In the genomic region with DNA sequence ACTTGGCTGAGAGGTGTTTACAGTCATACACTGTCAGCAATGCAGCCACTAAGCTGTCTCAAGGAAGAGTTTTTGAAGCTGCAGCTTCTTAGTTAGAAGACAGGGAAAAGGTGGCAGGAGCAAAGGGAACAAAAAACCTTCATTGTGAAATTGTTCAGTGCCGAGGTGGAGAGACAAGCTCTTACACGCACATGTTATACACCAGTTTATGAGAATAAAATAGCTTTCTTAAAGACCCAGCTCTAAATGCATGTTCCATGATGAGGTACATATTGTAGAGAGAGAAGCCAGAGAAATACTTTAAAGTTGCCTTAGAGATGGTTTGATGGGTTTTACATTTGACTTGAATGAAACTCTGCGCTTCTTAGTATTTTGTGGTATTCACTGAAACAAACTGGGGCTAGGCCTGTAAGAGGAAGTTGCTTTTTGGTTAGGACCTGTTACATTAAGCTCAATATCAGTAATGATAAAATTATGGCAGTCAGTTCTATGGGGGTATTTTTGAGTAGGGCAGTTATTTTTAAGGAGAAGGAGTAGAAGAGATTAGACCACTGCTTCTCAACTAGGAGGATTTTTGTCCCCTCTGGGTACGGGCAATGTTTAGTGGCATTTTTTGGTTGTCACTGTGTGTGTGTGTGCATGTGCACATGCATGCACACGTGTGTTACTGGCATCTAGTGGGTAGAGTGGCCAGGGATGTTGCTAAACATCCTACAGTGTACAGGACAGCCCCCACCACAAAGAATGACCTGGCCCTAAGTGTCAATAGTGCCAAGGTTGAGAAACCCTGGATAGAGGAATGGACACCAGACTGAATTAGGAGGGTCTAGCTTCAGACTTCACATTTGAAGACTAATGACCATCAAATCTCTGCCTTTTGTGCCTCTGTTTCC, we compare ENCODE assay signal across 13 cellular contexts. TPM values are rescaled to one million over a fixed set of nuclear protein-coding genes. Genes with fewer than 3 reads are reported as not detected.
DNase-seq lines count a peak whose midpoint lies in the region; ATAC-seq, FAIRE-seq and TF ChIP-seq lines count a peak whose summit lies in the region.
"Had no signal": no experiment of that assay in that cellular context is flagged by ENCODE, and none has a peak within 500 bp of the region (broad histone marks: within the 10 kb centered on the region; RNA-seq: fewer than 3 reads in every experiment).

No MANE protein-coding gene starts in this region.

- no peaks in the 10 kb centered on the region for H3K27me3 Mint-ChIP-seq in activated naive CD4-positive, alpha-beta T cell treated with anti-CD3 and anti-CD28 coated beads, Interleukin-2, amount 10 ng/mL, durations not matched to agents 7 days and 5 days
- H3K27me3 Mint-ChIP-seq in activated naive CD4-positive, alpha-beta T cell treated with anti-CD3 and anti-CD28 coated beads for 36 hours (ENCODE audit: low read depth), result no peaks in the 10 kb centered on the region
- no peaks in the 10 kb centered on the region for H3K27me3 Mint-ChIP-seq in activated CD8-positive, alpha-beta T cell treated with anti-CD3 and anti-CD28 coated beads, Interleukin-2, amount 10 ng/mL, durations not matched to agents 7 days and 5 days (ENCODE audit: low read depth)

- TF ChIP-seq CTCF in kidney (IDR thresholded peaks at IDR 0.05; ENCODE audit: borderline replicate concordance, extremely low read depth, insufficient read depth) (no peak), transverse colon (IDR thresholded peaks at IDR 0.05) (no peak)

- no peak for TF ChIP-seq POLR2A in transverse colon (IDR thresholded peaks at IDR 0.05)

- no peak for FAIRE-seq in kidney (lab: Jason Lieb, UNC)
- FAIRE-seq: G401.6 had no signal

- CTCF ChIA-PET in activated naive CD4-positive, alpha-beta T cell treated with anti-CD3 and anti-CD28 coated beads, Interleukin-2, amount 10 ng/mL, durations not matched to agents 7 days and 5 days (lab: Charles Lee), result interaction anchor here (1.0 to 2.8 kb wide), 2 partner anchors 10 to 50 kb away, joined by 4 to 14 read pairs; partner anchors contain the start of gene NEDD9
- CTCF ChIA-PET in activated naive CD4-positive, alpha-beta T cell treated with anti-CD3 and anti-CD28 coated beads for 36 hours (lab: Charles Lee), result interaction anchor here (0.9 to 2.3 kb wide), 2 partner anchors 33 to 273 kb away, joined by 3 to 11 read pairs; no protein-coding TSS in a partner anchor
- CTCF ChIA-PET in activated CD8-positive, alpha-beta T cell treated with anti-CD3 and anti-CD28 coated beads, Interleukin-2, amount 10 ng/mL, durations not matched to agents 7 days and 5 days (lab: Charles Lee), result interaction anchor here (0.7 to 4.9 kb wide), 15 partner anchors 9 to 274 kb away, joined by 3 to 29 read pairs (median 5); partner anchors contain the start of gene NEDD9

- H3K9me3 Mint-ChIP-seq in activated naive CD4-positive, alpha-beta T cell treated with anti-CD3 and anti-CD28 coated beads, Interleukin-2, amount 10 ng/mL, durations not matched to agents 7 days and 5 days, result peaks cover 10% of the 10 kb centered on the region
- peaks cover 2% of the 10 kb centered on the region for H3K9me3 Mint-ChIP-seq in activated naive CD4-positive, alpha-beta T cell treated with anti-CD3 and anti-CD28 coated beads for 36 hours
- H3K9me3 Mint-ChIP-seq in activated CD8-positive, alpha-beta T cell treated with anti-CD3 and anti-CD28 coated beads, Interleukin-2, amount 10 ng/mL, durations not matched to agents 7 days and 5 days (ENCODE audit: insufficient read depth), result no peaks in the 10 kb centered on the region

- DNase-seq in activated naive CD4-positive, alpha-beta T cell treated with anti-CD3 and anti-CD28 coated beads, Interleukin-2, amount 10 ng/mL, durations not matched to agents 7 days and 5 days, result no peak
- no peak for DNase-seq in activated naive CD4-positive, alpha-beta T cell treated with anti-CD3 and anti-CD28 coated beads for 36 hours
- DNase-seq in activated CD8-positive, alpha-beta T cell treated with anti-CD3 and anti-CD28 coated beads, Interleukin-2, amount 10 ng/mL, durations not matched to agents 7 days and 5 days, result no peak
- DNase-seq in kidney (no peak), transverse colon (no peak), hypothalamus (lab: John Stamatoyannopoulos, UW) (no peak), HPDE6-E6E7 (ENCODE audit: extremely low spot score) (no peak), NCI-H128 (lab: John Stamatoyannopoulos, UW; ENCODE audit: unreplicated experiment) (no peak)
- DNase-seq: activated naive CD4-positive, alpha-beta T cell; NCI-H1092; NK-92 treated with Interleukin-12 subunit alpha and Interleukin-12 subunit beta, amount 100 ng/mL, for 24 hours had no signal

- H3K36me3 Mint-ChIP-seq in activated naive CD4-positive, alpha-beta T cell treated with anti-CD3 and anti-CD28 coated beads, Interleukin-2, amount 10 ng/mL, durations not matched to agents 7 days and 5 days, result peaks cover 57% of the 10 kb centered on the region
- peaks cover 2% of the 10 kb centered on the region for H3K36me3 Mint-ChIP-seq in activated naive CD4-positive, alpha-beta T cell treated with anti-CD3 and anti-CD28 coated beads for 36 hours (ENCODE audit: low read depth)
- peaks cover 85% of the 10 kb centered on the region for H3K36me3 Mint-ChIP-seq in activated CD8-positive, alpha-beta T cell treated with anti-CD3 and anti-CD28 coated beads, Interleukin-2, amount 10 ng/mL, durations not matched to agents 7 days and 5 days (ENCODE audit: low read depth)

- peak overlapping the region; percentile 32 for H3K4me3 Mint-ChIP-seq in activated naive CD4-positive, alpha-beta T cell treated with anti-CD3 and anti-CD28 coated beads, Interleukin-2, amount 10 ng/mL, durations not matched to agents 7 days and 5 days
- no peak overlapping the region for H3K4me3 Mint-ChIP-seq in activated naive CD4-positive, alpha-beta T cell treated with anti-CD3 and anti-CD28 coated beads for 36 hours
- H3K4me3 Mint-ChIP-seq in activated CD8-positive, alpha-beta T cell treated with anti-CD3 and anti-CD28 coated beads, Interleukin-2, amount 10 ng/mL, durations not matched to agents 7 days and 5 days, result peak overlapping the region; percentile 68

- H3K36me3 ChIP-seq in kidney (ENCODE audit: control insufficient read depth in 1 of 2, insufficient read depth in 2 of 2, low read length in 2 of 2) (peaks cover 0 to 5% of the 10 kb centered on the region in 2 donors), transverse colon (no peaks in the 10 kb centered on the region)

- peaks cover 48 to 64% of the 10 kb centered on the region in 2 donors for H3K4me1 ChIP-seq in kidney (ENCODE audit: control insufficient read depth in 1 of 2, insufficient read depth in 1 of 2, low read depth in 1 of 2, low read length in 2 of 2)
- peaks cover 27 to 80% (median 37%) of the 10 kb centered on the region in 4 donors for H3K4me1 ChIP-seq in transverse colon

- POLR2A ChIA-PET in activated CD8-positive, alpha-beta T cell treated with anti-CD3 and anti-CD28 coated beads, Interleukin-2, amount 10 ng/mL, durations not matched to agents 7 days and 5 days (lab: Charles Lee), result interaction anchor here (0.5 to 5.5 kb wide), 9 partner anchors 10 to 159 kb away, joined by 3 to 75 read pairs (median 7); partner anchors contain the start of gene NEDD9

- H3K4me3 ChIP-seq in kidney (ENCODE audit: low read length in 2 of 2) (no peak overlapping the region), transverse colon (no peak overlapping the region)

- H3K9ac ChIP-seq in kidney (ENCODE audit: low read length in 2 of 2), result peak overlapping the region in 1 of 2 donors; percentile 2

- 60 to 69% methylated on average over 2 to 5 of the region's 5 CpGs for whole genome bisulfite sequencing in transverse colon (ENCODE audit: low coverage in 1 of 2), 2 donors

- H3K27ac ChIP-seq in kidney (ENCODE audit: low read depth in 2 of 2, low read length in 2 of 2) (peak overlapping the region; percentile 38 to 71), transverse colon (peak overlapping the region; percentile 39 to 90 (median 67))

- no peaks in the 10 kb centered on the region for H3K27me3 ChIP-seq in transverse colon

- peaks cover 74% of the 10 kb centered on the region for H3K4me1 Mint-ChIP-seq in activated naive CD4-positive, alpha-beta T cell treated with anti-CD3 and anti-CD28 coated beads, Interleukin-2, amount 10 ng/mL, durations not matched to agents 7 days and 5 days
- H3K4me1 Mint-ChIP-seq in activated naive CD4-positive, alpha-beta T cell treated with anti-CD3 and anti-CD28 coated beads for 36 hours (ENCODE audit: low read depth), result peaks cover 32% of the 10 kb centered on the region
- peaks cover 91% of the 10 kb centered on the region for H3K4me1 Mint-ChIP-seq in activated CD8-positive, alpha-beta T cell treated with anti-CD3 and anti-CD28 coated beads, Interleukin-2, amount 10 ng/mL, durations not matched to agents 7 days and 5 days (ENCODE audit: low read depth)

- in situ Hi-C loops in transverse colon (cut with MboI; ENCODE audit: low pct_ligation_motif_present in 1 of 4, low pct_unique_long_range_greater_than_20kb in 1 of 4, low sequenced_read_pairs in 3 of 4), result no loop called here

- peak; percentile 57 for ATAC-seq in activated CD8-positive, alpha-beta T cell treated with anti-CD3 and anti-CD28 coated beads, Interleukin-2, amount 10 ng/mL, durations not matched to agents 7 days and 5 days
- ATAC-seq: HCT116 had no signal

- H3K9me3 ChIP-seq in kidney (ENCODE audit: control insufficient read depth in 1 of 2, low read length in 2 of 2) (no peaks in the 10 kb centered on the region), transverse colon (no peaks in the 10 kb centered on the region)

- H3K27ac Mint-ChIP-seq in activated naive CD4-positive, alpha-beta T cell treated with anti-CD3 and anti-CD28 coated beads, Interleukin-2, amount 10 ng/mL, durations not matched to agents 7 days and 5 days, result peak overlapping the region; percentile 94
- no peak overlapping the region for H3K27ac Mint-ChIP-seq in activated naive CD4-positive, alpha-beta T cell treated with anti-CD3 and anti-CD28 coated beads for 36 hours
- peak overlapping the region; percentile 94 for H3K27ac Mint-ChIP-seq in activated CD8-positive, alpha-beta T cell treated with anti-CD3 and anti-CD28 coated beads, Interleukin-2, amount 10 ng/mL, durations not matched to agents 7 days and 5 days

- intact Hi-C loops in activated naive CD4-positive, alpha-beta T cell treated with anti-CD3 and anti-CD28 coated beads for 36 hours (cut with micrococcal nuclease), result no loop called here
- intact Hi-C loops in kidney (cut with DNase I) (no loop called here), transverse colon (cut with DNase I; ENCODE audit: low total_unique reads) (no loop called here)

- TF ChIP-seq EP300 in transverse colon (IDR thresholded peaks at IDR 0.05; ENCODE audit: low read depth), result no peak

RNA-seq across cellular contexts. Expression of gene NEDD9, which starts 9.8 kb away (rescaled TPM):
- total RNA-seq in activated naive CD4-positive, alpha-beta T cell treated with anti-CD3 and anti-CD28 coated beads for 36 hours, result 10 to 100 TPM; 17.5 to 18.8 TPM
- 10 to 100 TPM; 64.9 to 69.5 TPM for total RNA-seq in activated CD8-positive, alpha-beta T cell treated with anti-CD3 and anti-CD28 coated beads, Interleukin-2, amount 10 ng/mL, durations not matched to agents 7 days and 5 days
- total RNA-seq in kidney (101 TPM), transverse colon (10 to 100 TPM; 34.6 to 82.7 (median 72.3) TPM)
- 19.2 TPM for polyA plus RNA-seq in kidney (ENCODE audit: insufficient read depth, low read depth, low replicate concordance)
